1 cellular context compared by ENCODE assay signal in the genomic region with DNA sequence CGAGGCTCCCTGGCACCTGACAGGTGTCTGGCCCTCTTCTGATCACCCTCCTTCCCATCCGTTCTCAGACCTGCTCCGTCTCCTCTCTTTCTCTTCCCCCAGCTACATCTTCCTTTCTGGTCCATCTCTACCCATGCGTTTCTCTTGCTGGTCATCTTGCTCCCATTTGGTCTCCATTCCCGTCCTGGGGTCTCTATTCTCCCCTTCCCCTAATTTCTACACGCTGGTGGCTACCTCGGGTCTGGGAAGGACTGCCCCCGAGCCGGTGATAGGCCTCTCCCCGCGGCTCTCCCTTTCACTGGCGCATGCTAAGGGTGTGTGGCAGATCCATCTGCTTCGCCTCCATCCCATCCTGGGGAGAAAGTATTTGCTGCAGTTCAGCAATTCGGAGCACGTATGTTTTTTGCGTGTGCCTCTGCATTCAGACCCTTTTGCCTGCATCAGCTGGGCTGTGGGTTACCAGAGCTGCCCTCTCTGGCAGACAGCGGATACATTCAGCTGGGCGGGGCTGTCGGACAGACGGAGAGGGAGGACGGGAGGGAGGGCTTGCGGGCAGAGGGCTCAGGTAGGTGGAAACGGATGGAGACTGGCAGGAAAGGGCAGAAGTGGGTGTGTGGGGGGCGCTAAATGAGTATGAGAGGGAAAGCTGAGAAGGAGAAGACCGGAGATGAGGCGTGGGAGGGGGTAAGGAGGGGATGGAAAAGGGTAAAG.
TF ChIP-seq lines count a peak whose summit lies in the region.

No MANE protein-coding gene starts in this region.

TF ChIP-seq in H1, 55 proteins besides CTCF, POLR2A, EP300 and RAD21:
- TF ChIP-seq SIN3A (conservative IDR thresholded peaks at IDR 0.05 in 1 of 2, IDR thresholded peaks at IDR 0.05 in 1 of 2; ENCODE audit: low read depth in 1 of 2, low read length in 2 of 2) (peak; percentile 13 to 88; a peak in 2 of 4 replicates), SP1 (IDR thresholded peaks at IDR 0.05; ENCODE audit: low read depth, low read length) (no peak), SIX5 (IDR thresholded peaks at IDR 0.05; ENCODE audit: low read depth, low read length) (no peak), BCL11A (IDR thresholded peaks at IDR 0.05; ENCODE audit: low read depth in 2 of 2, low read length in 2 of 2) (no peak), POLR2AphosphoS5 (IDR thresholded peaks at IDR 0.05; ENCODE audit: low read depth, low read length) (no peak), ATF3 (IDR thresholded peaks at IDR 0.05; ENCODE audit: insufficient read depth, low read depth, low read length) (no peak), EZH2 (IDR thresholded peaks at IDR 0.05; ENCODE audit: low read depth, low read length, severe bottlenecking) (no peak), ASH2L (IDR thresholded peaks at IDR 0.05; ENCODE audit: low read length) (peak; percentile 26), SAP30 (IDR thresholded peaks at IDR 0.05; ENCODE audit: insufficient read depth, insufficient replicate concordance, low read length) (peak; percentile 93), SP2 (IDR thresholded peaks at IDR 0.05; ENCODE audit: low read length) (no peak), CTBP2 (IDR thresholded peaks at IDR 0.05; ENCODE audit: borderline replicate concordance, insufficient read depth, insufficient read length, low read length) (peak; percentile 29), FOSL1 (IDR thresholded peaks at IDR 0.05; ENCODE audit: insufficient read depth, low read depth, low read length) (no peak), TAF7 (optimal IDR thresholded peaks at IDR 0.05; ENCODE audit: borderline replicate concordance, low read depth, low read length) (peak; percentile 38), HDAC6 (IDR thresholded peaks at IDR 0.05; ENCODE audit: low read depth, low read length) (no peak), E2F6 (IDR thresholded peaks at IDR 0.05) (peak; percentile 13; the same call in 1 of the 2 replicates)
